ENCODE assay signal across 25 cellular contexts in the genomic region with DNA sequence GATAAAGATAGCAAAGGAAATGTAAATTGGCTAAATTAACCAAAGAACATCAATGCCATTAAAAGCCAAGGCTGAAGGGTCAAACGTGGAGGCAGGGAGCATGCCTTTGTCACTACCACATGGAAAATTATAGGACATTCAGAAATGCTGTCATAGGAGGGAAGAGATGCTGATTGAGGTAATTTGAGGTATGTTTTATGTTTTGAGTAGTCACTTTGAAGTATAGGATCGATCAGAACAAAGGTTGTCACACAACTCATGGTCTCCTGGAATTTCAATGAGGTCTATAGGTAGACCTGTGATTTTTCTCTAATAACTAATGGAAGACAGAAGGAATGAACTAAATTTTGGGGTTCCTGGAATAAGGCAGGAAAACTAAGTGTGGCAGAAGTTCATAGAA.
"Had no signal": no experiment of that assay in that cellular context is flagged by ENCODE, and none has a peak within 500 bp of the region (broad histone marks: within the 10 kb centered on the region; RNA-seq: fewer than 3 reads in every experiment).

No MANE protein-coding gene starts in this region.

- H3K36me3 Mint-ChIP-seq: activated naive CD4-positive, alpha-beta T cell treated with anti-CD3 and anti-CD28 coated beads, Interleukin-2, amount 50 U/mL, for 24 hours had no signal

- H3K4me1 ChIP-seq: ascending aorta had no signal

- H3K4me2 ChIP-seq: KMS-11 had no signal

- H3K4me3 Mint-ChIP-seq: activated CD4-positive, alpha-beta T cell treated with anti-CD3 and anti-CD28 coated beads, Interleukin-2, amount 10 ng/mL, durations not matched to agents 24 days and 14 days; activated CD8-positive, alpha-beta T cell treated with anti-CD3 and anti-CD28 coated beads for 36 hours; activated naive CD4-positive, alpha-beta T cell treated with anti-CD3 and anti-CD28 coated beads, Interleukin-2, amount 50 U/mL, for 24 hours; activated naive CD8-positive, alpha-beta T cell treated with anti-CD3 and anti-CD28 coated beads, Interleukin-2, amount 10 ng/mL, durations not matched to agents 7 days and 5 days had no signal

- H3K9me3 ChIP-seq: ascending aorta had no signal

- H3K4me1 Mint-ChIP-seq: activated CD4-positive, alpha-beta T cell treated with anti-CD3 and anti-CD28 coated beads, Interleukin-2, amount 10 ng/mL, durations not matched to agents 24 days and 14 days; activated naive CD4-positive, alpha-beta T cell treated with anti-CD3 and anti-CD28 coated beads, Interleukin-2, amount 50 U/mL, for 24 hours; activated naive CD8-positive, alpha-beta T cell treated with anti-CD3 and anti-CD28 coated beads, Interleukin-2, amount 10 ng/mL, durations not matched to agents 7 days and 5 days had no signal

- H3K4me3 ChIP-seq: ascending aorta had no signal

- H3K9me3 Mint-ChIP-seq: activated CD4-positive, alpha-beta T cell treated with anti-CD3 and anti-CD28 coated beads, Interleukin-2, amount 10 ng/mL, durations not matched to agents 24 days and 14 days; activated CD8-positive, alpha-beta T cell treated with anti-CD3 and anti-CD28 coated beads for 36 hours; activated naive CD4-positive, alpha-beta T cell treated with anti-CD3 and anti-CD28 coated beads, Interleukin-2, amount 50 U/mL, for 24 hours; activated T-helper 2 cell treated with anti-CD3 and anti-CD28 coated beads, Interferon-gamma antibody, Interleukin-2, Interleukin-4, amounts not matched to agents 10 μg/mL and 5 μg/mL and 100 μg/mL, durations not matched to agents 14 hours and 24 hours and 36 hours had no signal

- ATAC-seq: activated CD8-positive, alpha-beta T cell treated with anti-CD3 and anti-CD28 coated beads for 36 hours; PC-3 had no signal

- H3K36me3 ChIP-seq: ascending aorta, WERI-Rb-1 had no signal

- H3K9ac ChIP-seq: KMS-11 had no signal

- H3K27me3 ChIP-seq: ascending aorta had no signal

- DNase-seq: activated CD4-positive, alpha-beta T cell treated with anti-CD3 and anti-CD28 coated beads, Interleukin-2, amount 10 ng/mL, durations not matched to agents 24 days and 14 days; activated CD4-positive, alpha-beta T cell treated with anti-CD3 and anti-CD28 coated beads, Interleukin-2, amount 50 U/mL, for 4 hours; activated CD8-positive, alpha-beta T cell treated with anti-CD3 and anti-CD28 coated beads for 36 hours; activated gamma-delta T cell; activated naive CD4-positive, alpha-beta T cell treated with Interleukin-2 at 50 U/mL for 16 hours; activated naive CD8-positive, alpha-beta T cell treated with anti-CD3 and anti-CD28 coated beads, Interleukin-2, amount 10 ng/mL, durations not matched to agents 7 days and 5 days; activated T-cell treated with anti-CD3 and anti-CD28 coated beads, Interleukin-2, amount 50 U/mL, for 1 hour; amygdala; MM.1S; MV-4-11; NCI-H1092; NCI-H1436 treated with DMSO at 0.1 percent for 48 hours; NCI-H1694 treated with DMSO at 0.1 percent for 48 hours; NCI-H2029; NCI-H345; NCI-H524 treated with DMSO at 0.1 percent for 48 hours; PC-3; Right ventricle myocardium superior; SW 1271; T1000; WERI-Rb-1 had no signal

- H3K27me3 Mint-ChIP-seq: activated CD4-positive, alpha-beta T cell treated with anti-CD3 and anti-CD28 coated beads, Interleukin-2, amount 10 ng/mL, durations not matched to agents 24 days and 14 days; activated CD8-positive, alpha-beta T cell treated with anti-CD3 and anti-CD28 coated beads for 36 hours; activated naive CD4-positive, alpha-beta T cell treated with anti-CD3 and anti-CD28 coated beads, Interleukin-2, amount 50 U/mL, for 24 hours; activated naive CD8-positive, alpha-beta T cell treated with anti-CD3 and anti-CD28 coated beads, Interleukin-2, amount 10 ng/mL, durations not matched to agents 7 days and 5 days had no signal

- H3K27ac ChIP-seq: ascending aorta, KMS-11, WERI-Rb-1 had no signal

- H3K27ac Mint-ChIP-seq: activated CD4-positive, alpha-beta T cell treated with anti-CD3 and anti-CD28 coated beads, Interleukin-2, amount 10 ng/mL, durations not matched to agents 24 days and 14 days; activated CD8-positive, alpha-beta T cell treated with anti-CD3 and anti-CD28 coated beads for 36 hours; activated naive CD4-positive, alpha-beta T cell treated with anti-CD3 and anti-CD28 coated beads, Interleukin-2, amount 50 U/mL, for 24 hours; activated naive CD8-positive, alpha-beta T cell treated with anti-CD3 and anti-CD28 coated beads, Interleukin-2, amount 10 ng/mL, durations not matched to agents 7 days and 5 days; activated T-helper 2 cell treated with anti-CD3 and anti-CD28 coated beads, Interferon-gamma antibody, Interleukin-2, Interleukin-4, amounts not matched to agents 10 μg/mL and 5 μg/mL and 100 μg/mL, durations not matched to agents 14 hours and 24 hours and 36 hours had no signal
